In the genomic region with DNA sequence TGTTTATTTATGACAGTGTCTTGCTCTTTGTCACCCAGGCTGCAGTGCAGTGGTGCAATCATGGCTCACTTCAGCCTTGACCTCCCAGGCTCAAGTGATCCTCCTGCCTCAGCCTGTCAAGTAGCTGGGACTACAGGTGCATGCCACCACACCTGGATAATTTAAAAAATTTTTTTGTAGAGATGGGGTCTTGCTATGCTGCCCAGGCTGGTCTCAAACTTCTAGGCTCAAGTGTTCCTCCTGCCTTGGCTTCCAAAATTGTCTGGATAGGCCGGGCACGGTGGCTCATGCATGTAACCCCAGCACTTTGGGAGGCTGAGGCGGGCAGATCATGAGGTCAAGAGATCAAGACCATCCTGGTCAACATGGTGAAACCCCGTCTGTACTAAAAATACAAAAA, we compare ENCODE assay signal across 2 cellular contexts. TPM values are rescaled to one million over a fixed set of nuclear protein-coding genes. Genes with fewer than 3 reads are reported as not detected.
DNase-seq lines count a peak whose midpoint lies in the region; ATAC-seq, FAIRE-seq and TF ChIP-seq lines count a peak whose summit lies in the region.
"Not testable (repeated sequence)": the region's sequence is repeated elsewhere in the genome, so short reads cannot be mapped to it uniquely, and the experiment has no call there.

No MANE protein-coding gene starts in this region.

- not testable (repeated sequence) for H3K9me3 ChIP-seq in HEK293 (ENCODE audit: control insufficient read depth, insufficient read depth, low read depth, low read length); K562 (replicated peaks; ENCODE audit: control insufficient read depth, insufficient read depth, low read depth, low read length)

- POLR2A ChIA-PET in HEK293 (lab: Yijun Ruan, JAX); K562 (lab: Yijun Ruan, JAX): not testable (repeated sequence)

- not testable (repeated sequence) for H3K9me1 ChIP-seq in K562 (ENCODE audit: control insufficient read depth, insufficient read depth, low read length)

- H3K4me3 ChIP-seq in HEK293 (ENCODE audit: low read depth, low read length); K562: not testable (repeated sequence)

- not testable (repeated sequence) for H3K4me2 ChIP-seq in K562 (ENCODE audit: insufficient read depth, low read length)

- not testable (repeated sequence) for TF ChIP-seq CTCF in HEK293 (tag by site-specific recombination; IDR thresholded peaks at IDR 0.05); K562 (IDR thresholded peaks at IDR 0.05 in 2 of 3, conservative IDR thresholded peaks at IDR 0.05 in 1 of 3; ENCODE audit: insufficient read depth in 2 of 3, low read depth in 1 of 3, low read length in 3 of 3)

- H3K36me3 ChIP-seq in HEK293 (ENCODE audit: control insufficient read depth in 2 of 2, insufficient read depth in 1 of 2, low read length in 2 of 2); K562 (ENCODE audit: control insufficient read depth, insufficient read depth, low read length): not testable (repeated sequence)

- not testable (repeated sequence) for H3K9ac ChIP-seq in K562 (ENCODE audit: insufficient read depth in 1 of 2, low read depth in 2 of 2, low read length in 2 of 2)

- intact Hi-C loops in K562 (cut with micrococcal nuclease): not testable (repeated sequence)

- H2AFZ ChIP-seq in K562 (ENCODE audit: low read depth, low read length): not testable (repeated sequence)

- H3K27me3 ChIP-seq in K562 (ENCODE audit: control insufficient read depth in 2 of 2, insufficient read depth in 2 of 2, low read length in 2 of 2): not testable (repeated sequence)

- in situ Hi-C loops in K562 (cut with MboI): not testable (repeated sequence)

- TF ChIP-seq POLR2A in K562 (conservative IDR thresholded peaks at IDR 0.05): not testable (repeated sequence)

- H3K27ac ChIP-seq in HEK293 (ENCODE audit: extremely low read depth, low read depth, low read length); K562 (ENCODE audit: extremely low read depth, low read depth, low read length): not testable (repeated sequence)

- TF ChIP-seq RAD21 in K562 (CRISPR knock-in tag; conservative IDR thresholded peaks at IDR 0.05 in 1 of 2, IDR thresholded peaks at IDR 0.05 in 1 of 2): not testable (repeated sequence)

- not testable (repeated sequence) for DNase-seq in K562 (ENCODE audit: extremely low read depth in 1 of 4, low spot score in 3 of 4)

- CTCF ChIA-PET in HEK293 (lab: Yijun Ruan, JAX): interaction anchor here (1.3 kb wide), 1 partner anchor 80 kb away, joined by 4 read pairs; no protein-coding TSS in a partner anchor
- CTCF ChIA-PET in K562 (lab: Yijun Ruan, JAX; ENCODE audit: low intra/inter-chr PET ratio): not testable (repeated sequence)

- FAIRE-seq in K562 (lab: Jason Lieb, UNC): not testable (repeated sequence)

- not testable (repeated sequence) for TF ChIP-seq EP300 in K562 (IDR thresholded peaks at IDR 0.05; ENCODE audit: low read length)

- not testable (repeated sequence) for ATAC-seq in K562

- not testable (repeated sequence) for H3K79me2 ChIP-seq in K562 (ENCODE audit: control insufficient read depth, insufficient read depth, low read length)

- 71% methylated on average over 1 of the region's 4 CpGs for WGBS in K562 (ENCODE audit: insufficient coverage, low coverage, missing lambda C conversion rate)

- H3K4me1 ChIP-seq in HEK293 (ENCODE audit: control insufficient read depth, insufficient read depth, low read length); K562 (replicated peaks in 1 of 2; ENCODE audit: control insufficient read depth in 2 of 2, insufficient read depth in 2 of 2, low read length in 2 of 2): not testable (repeated sequence)

- H4K20me1 ChIP-seq in K562 (replicated peaks; ENCODE audit: control insufficient read depth, insufficient read depth, low read length): not testable (repeated sequence)

- not testable (repeated sequence) for BruUV-seq in K562 (replicated peaks; lab: Mats Ljungman, UMichigan)

TF ChIP-seq in HEK293, 187 proteins besides CTCF, POLR2A, EP300 and RAD21:
- peak; percentile 71 for TF ChIP-seq ZNF121 (tag by site-specific recombination; IDR thresholded peaks at IDR 0.05)
TF ChIP-seq in HEK293: peak in this region for 1; not testable (repeated sequence) for 186.

TF ChIP-seq in K562, 482 proteins besides CTCF, POLR2A, EP300 and RAD21:
- peak; percentile 60 for TF ChIP-seq ZNF121 (CRISPR knock-in tag; conservative IDR thresholded peaks at IDR 0.05)

RNA-seq across cellular contexts. Expression of gene TMEM164, which starts 32.1 kb away (rescaled TPM):
- 48.8 and 62.1 TPM in 2 replicates for total RNA-seq in K562 (2011; cell fraction: chromatin; rRNA removed; ENCODE audit: low replicate concordance)
- total RNA-seq in K562 (2011; cell fraction: nucleolus; rRNA removed): 47.6 and 54.0 TPM in 2 replicates
- total RNA-seq in K562 (2011; cell fraction: nucleoplasm; rRNA removed): 66.5 and 89.7 TPM in 2 replicates
- total RNA-seq in K562 (2014; rRNA removed) (18.3 and 44.2 TPM in 2 replicates), K562 (2014; rRNA removed; fragmentation: Illumina TruSeq; extraction: Trizol) (24.7 and 25.4 TPM in 2 replicates), K562 (2015; rRNA removed; fragmentation: Illumina TruSeq; extraction: Trizol) (25.9 and 28.7 TPM in 2 replicates), K562 (2021) (57.3 and 58.7 TPM in 2 replicates)
- polyA plus RNA-seq in K562 (2011; rRNA removed) (23.1 and 28.0 TPM in 2 replicates), K562 (2014; fragmentation: Illumina TruSeq; extraction: Trizol) (47.4 and 47.7 TPM in 2 replicates), K562 (2014; fragmentation: Nextera tagmentation; extraction: Ambion mirVana) (1 to 10 TPM; 2.4 to 3.0 TPM), K562 (2014; rRNA removed) (22.6 and 23.8 TPM in 2 replicates)
- 20.8 and 24.2 TPM in 2 replicates for polyA plus RNA-seq in K562 (2011; cell fraction: cytosol; rRNA removed)
- 37.8 and 51.1 TPM in 2 replicates for polyA plus RNA-seq in K562 (2011; cell fraction: nucleus; rRNA removed)
- polyA plus RNA-seq in K562 (2012): 31.6 and 34.8 TPM in 2 replicates
- polyA minus RNA-seq in K562 (2011; rRNA and poly(A)+ RNA removed): 30.1 and 30.7 TPM in 2 replicates
- 30.5 and 31.7 TPM in 2 replicates for polyA minus RNA-seq in K562 (2011; cell fraction: cytosol; rRNA and poly(A)+ RNA removed)
- 22.8 and 30.3 TPM in 2 replicates for polyA minus RNA-seq in K562 (2011; cell fraction: nucleus; rRNA and poly(A)+ RNA removed)
